In genomic region chr11:4181780-4182721, GRCh38 we compare ENCODE assay signal across 8 cellular contexts.
DNase-seq lines count a peak whose midpoint lies in the region; ATAC-seq lines count a peak whose summit lies in the region.

No MANE protein-coding gene starts in this region.

- peak; percentile 87 for ATAC-seq in GM18867 (IDR thresholded peaks at IDR 0.05; ENCODE audit: unreplicated experiment)
- ATAC-seq in HG03108 (IDR thresholded peaks at IDR 0.05; ENCODE audit: unreplicated experiment), result peak; percentile 67

- in situ Hi-C loops in Caki2 (cut with HindIII; ENCODE audit: low pct_unique_long_range_greater_than_20kb, low sequenced_read_pairs), result no loop called here

- DNase-seq in Caki2 (ENCODE audit: low read depth), result peak; percentile 54
- peak; percentile 64 for DNase-seq in NCI-H748 (lab: John Stamatoyannopoulos, UW; ENCODE audit: unreplicated experiment)
- peak; percentile 40 for DNase-seq in amniotic epithelial cell (ENCODE audit: low read depth)
- DNase-seq in hepatic stellate cell (ENCODE audit: low spot score), result peak; percentile 84
- peak; percentile 17 for DNase-seq in stimulated activated CD4-positive, alpha-beta T cell treated with anti-CD3 and anti-CD28 coated beads, Interleukin-4, amount 100 ng/mL, for 1 hour
- no peak for DNase-seq in middle frontal gyrus (ENCODE audit: extremely low spot score, low spot score)
